Comparison of ENCODE assay signal across 8 cellular contexts in the genomic region with DNA sequence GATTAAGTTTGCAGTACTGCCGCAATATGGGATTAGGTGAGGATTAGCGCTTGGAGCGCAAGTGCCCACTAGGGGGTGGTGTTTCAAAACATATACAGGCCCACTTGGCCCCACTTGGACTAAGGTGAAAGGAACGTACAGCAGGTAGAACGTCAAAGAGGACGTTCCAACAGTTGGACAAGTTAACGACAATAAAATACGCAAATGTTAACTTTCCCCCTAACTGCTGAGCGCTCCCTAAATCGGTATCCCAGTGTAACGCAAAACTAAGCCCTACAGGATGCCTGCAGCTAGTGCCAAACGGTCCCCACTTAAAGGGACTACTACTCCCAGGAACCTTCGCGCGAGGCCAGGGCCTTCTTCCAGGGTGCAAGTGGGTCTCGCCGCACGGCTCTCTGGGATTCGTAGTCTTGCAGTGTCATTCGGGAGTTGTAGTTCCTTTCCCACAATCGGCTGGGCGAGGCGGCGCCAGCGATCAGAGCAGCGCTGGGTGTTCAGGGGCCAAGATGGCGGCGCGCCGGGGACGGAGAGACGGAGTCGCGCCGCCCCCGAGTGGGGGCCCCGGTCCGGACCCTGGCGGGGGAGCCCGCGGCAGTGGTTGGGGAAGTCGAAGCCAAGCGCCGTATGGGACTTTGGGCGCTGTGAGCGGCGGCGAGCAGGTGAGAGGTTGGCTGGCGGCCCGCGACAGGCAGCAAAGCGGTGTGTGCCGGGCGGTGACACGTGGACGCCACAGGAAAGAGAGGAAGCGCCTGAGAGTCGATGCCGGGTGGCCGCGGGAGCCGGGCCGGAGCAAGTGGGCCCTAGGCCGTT. TPM values are rescaled to one million over a fixed set of nuclear protein-coding genes. Genes with fewer than 3 reads are reported as not detected.
DNase-seq lines count a peak whose midpoint lies in the region; ATAC-seq and TF ChIP-seq lines count a peak whose summit lies in the region.

A gene with protein sequence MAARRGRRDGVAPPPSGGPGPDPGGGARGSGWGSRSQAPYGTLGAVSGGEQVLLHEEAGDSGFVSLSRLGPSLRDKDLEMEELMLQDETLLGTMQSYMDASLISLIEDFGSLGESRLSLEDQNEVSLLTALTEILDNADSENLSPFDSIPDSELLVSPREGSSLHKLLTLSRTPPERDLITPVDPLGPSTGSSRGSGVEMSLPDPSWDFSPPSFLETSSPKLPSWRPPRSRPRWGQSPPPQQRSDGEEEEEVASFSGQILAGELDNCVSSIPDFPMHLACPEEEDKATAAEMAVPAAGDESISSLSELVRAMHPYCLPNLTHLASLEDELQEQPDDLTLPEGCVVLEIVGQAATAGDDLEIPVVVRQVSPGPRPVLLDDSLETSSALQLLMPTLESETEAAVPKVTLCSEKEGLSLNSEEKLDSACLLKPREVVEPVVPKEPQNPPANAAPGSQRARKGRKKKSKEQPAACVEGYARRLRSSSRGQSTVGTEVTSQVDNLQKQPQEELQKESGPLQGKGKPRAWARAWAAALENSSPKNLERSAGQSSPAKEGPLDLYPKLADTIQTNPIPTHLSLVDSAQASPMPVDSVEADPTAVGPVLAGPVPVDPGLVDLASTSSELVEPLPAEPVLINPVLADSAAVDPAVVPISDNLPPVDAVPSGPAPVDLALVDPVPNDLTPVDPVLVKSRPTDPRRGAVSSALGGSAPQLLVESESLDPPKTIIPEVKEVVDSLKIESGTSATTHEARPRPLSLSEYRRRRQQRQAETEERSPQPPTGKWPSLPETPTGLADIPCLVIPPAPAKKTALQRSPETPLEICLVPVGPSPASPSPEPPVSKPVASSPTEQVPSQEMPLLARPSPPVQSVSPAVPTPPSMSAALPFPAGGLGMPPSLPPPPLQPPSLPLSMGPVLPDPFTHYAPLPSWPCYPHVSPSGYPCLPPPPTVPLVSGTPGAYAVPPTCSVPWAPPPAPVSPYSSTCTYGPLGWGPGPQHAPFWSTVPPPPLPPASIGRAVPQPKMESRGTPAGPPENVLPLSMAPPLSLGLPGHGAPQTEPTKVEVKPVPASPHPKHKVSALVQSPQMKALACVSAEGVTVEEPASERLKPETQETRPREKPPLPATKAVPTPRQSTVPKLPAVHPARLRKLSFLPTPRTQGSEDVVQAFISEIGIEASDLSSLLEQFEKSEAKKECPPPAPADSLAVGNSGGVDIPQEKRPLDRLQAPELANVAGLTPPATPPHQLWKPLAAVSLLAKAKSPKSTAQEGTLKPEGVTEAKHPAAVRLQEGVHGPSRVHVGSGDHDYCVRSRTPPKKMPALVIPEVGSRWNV (N-terminal part only) (plus strand): TSS at position 478 of the 810 bp plus-strand sequence. CDS start 29 bp downstream, at position 507.

- DNase-seq in COR-L47 (lab: John Stamatoyannopoulos, UW) (peak; percentile 89), HS-5 (ENCODE audit: low read depth) (peak; percentile 96), NK-92 (lab: John Stamatoyannopoulos, UW; ENCODE audit: unreplicated experiment) (peak; percentile 89), lung (ENCODE audit: low spot score) (peak; percentile 99)
- DNase-seq in activated CD8-positive, alpha-beta memory T cell treated with anti-CD3 and anti-CD28 coated beads for 1 hour (ENCODE audit: extremely low read depth in 1 of 2, low read depth in 1 of 2): peak; percentile 91 to 94
- DNase-seq in effector CD4-positive, alpha-beta T cell: peak; percentile 98
- DNase-seq in stimulated activated CD4-positive, alpha-beta T cell treated with anti-CD3 and anti-CD28 coated beads, TNF-alpha, amount 100 ng/mL, for 4 hours (ENCODE audit: low read depth in 3 of 3): peak; percentile 84 to 96 (median 94)

- H3K27ac ChIP-seq in lung (ENCODE audit: low read depth in 1 of 2, low read length in 1 of 2): peak within 1 kb of the TSS; percentile 93 to 95

- H3K36me3 ChIP-seq in lung (ENCODE audit: control insufficient read depth in 2 of 2, insufficient read depth in 2 of 2, low read length in 2 of 2): peaks cover 0 to 4% of the 10 kb centered on the region in 2 donors

- H3K4me1 ChIP-seq in lung (ENCODE audit: control insufficient read depth in 2 of 2, insufficient read depth in 2 of 2, low read length in 2 of 2): peaks cover 8 to 10% of the 10 kb centered on the region in 2 donors

- no peaks in the 10 kb centered on the region for H3K9me3 ChIP-seq in lung (ENCODE audit: control insufficient read depth in 2 of 2, insufficient read depth in 1 of 2, low read length in 1 of 2)

- H3K4me3 ChIP-seq in lung: peak within 1 kb of the TSS; percentile 95

- TF ChIP-seq CTCF in lung (IDR thresholded peaks at IDR 0.05; ENCODE audit: control extremely low read depth, extremely low read depth): peak; percentile 87

- 0 to 1% methylated on average over 64 of the region's 64 CpGs for WGBS in lung, 2 donors

- peak; percentile 93 for ATAC-seq in GM19468 (IDR thresholded peaks at IDR 0.05; ENCODE audit: extremely low read depth, unreplicated experiment)
- peak; percentile 89 for ATAC-seq in lung (ENCODE audit: insufficient read depth, low FRiP score)

- H3K27me3 ChIP-seq in lung (ENCODE audit: control insufficient read depth, insufficient read depth): no peaks in the 10 kb centered on the region

RNA-seq across cellular contexts. Expression of the gene that starts here (rescaled TPM):
- 10 to 100 TPM; 19.3 to 42.1 TPM for total RNA-seq in lung
- polyA plus RNA-seq in lung: 10 to 100 TPM; 25.0 to 28.0 TPM

Comparison
In these comparisons a context has a peak if more than half of its experiments do, and no peak if none do; other contexts are left out.
1. Peak in every context shown above with its lines: DNase-seq, ATAC-seq, H3K4me3 ChIP-seq and H3K27ac ChIP-seq.